Comparison of ENCODE assay signal across 1 cellular context in the genomic region with DNA sequence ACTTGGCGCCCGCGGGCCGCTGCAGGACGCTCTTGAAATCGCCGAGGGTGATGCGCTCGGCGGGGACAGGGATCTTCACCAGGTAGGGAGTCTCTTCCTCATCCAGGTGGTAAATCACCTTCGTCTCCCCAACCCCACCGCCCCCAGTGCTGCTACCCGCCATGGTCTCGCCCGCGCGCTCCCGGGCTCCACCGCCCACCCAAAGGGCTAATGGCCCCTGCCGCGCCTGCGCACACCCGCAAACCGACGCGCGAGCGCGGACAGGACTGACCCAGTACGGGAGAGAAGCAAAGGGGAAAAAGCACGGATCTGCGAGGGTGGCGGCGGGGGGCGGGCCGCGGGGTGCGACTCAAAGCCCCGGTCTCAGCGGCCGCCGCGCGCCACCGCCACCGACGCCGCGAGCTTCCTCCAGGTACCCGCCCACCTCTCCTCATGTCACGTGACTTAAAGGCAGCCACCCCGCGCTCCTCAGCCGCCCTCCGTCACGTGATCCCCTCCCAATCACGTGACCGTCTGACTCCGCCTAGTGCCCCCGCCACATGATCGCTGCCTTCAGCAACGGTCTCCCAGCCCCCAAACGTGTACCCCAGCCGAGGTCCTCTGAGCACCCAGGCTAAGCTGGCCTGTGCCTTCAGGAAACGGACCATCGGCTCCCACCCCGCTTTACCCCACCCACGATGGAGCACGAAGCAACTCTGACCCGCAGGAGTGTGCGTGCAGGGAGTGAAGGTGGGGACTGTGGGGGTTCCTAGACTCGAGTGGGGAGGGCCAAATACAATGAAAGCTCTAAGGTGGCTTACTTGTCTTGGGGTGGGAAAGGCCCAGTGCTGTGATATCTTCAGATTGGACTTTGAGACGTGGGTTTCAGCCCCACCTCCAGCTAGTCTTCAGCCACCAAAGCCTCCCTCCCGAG.
A peak's percentile ranks its signal among the peaks of the same experiment; 100 is the strongest.
TF ChIP-seq lines count a peak whose summit lies in the region.

DVL2 (minus strand) TSS at position 418 of the 913 bp plus-strand sequence; CDS start at position 163, 255 bp downstream.

TF ChIP-seq in HepG2, 621 proteins besides CTCF, POLR2A, EP300 and RAD21 (continued from another document and continues in another):
- TF ChIP-seq CEBPZ (IDR thresholded peaks at IDR 0.05; ENCODE audit: low read length) = no peak
- TF ChIP-seq SMAD3 (CRISPR knock-in tag; IDR thresholded peaks at IDR 0.05) = peak; percentile 50; the same call in 1 of the 2 replicates
- no peak for TF ChIP-seq IKZF1 (IDR thresholded peaks at IDR 0.05)
- TF ChIP-seq, protein P1, sequence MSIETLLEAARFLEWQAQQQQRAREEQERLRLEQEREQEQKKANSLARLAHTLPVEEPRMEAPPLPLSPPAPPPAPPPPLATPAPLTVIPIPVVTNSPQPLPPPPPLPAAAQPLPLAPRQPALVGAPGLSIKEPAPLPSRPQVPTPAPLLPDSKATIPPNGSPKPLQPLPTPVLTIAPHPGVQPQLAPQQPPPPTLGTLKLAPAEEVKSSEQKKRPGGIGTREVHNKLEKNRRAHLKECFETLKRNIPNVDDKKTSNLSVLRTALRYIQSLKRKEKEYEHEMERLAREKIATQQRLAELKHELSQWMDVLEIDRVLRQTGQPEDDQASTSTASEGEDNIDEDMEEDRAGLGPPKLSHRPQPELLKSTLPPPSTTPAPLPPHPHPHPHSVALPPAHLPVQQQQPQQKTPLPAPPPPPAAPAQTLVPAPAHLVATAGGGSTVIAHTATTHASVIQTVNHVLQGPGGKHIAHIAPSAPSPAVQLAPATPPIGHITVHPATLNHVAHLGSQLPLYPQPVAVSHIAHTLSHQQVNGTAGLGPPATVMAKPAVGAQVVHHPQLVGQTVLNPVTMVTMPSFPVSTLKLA (IDR thresholded peaks at IDR 0.05) = peak; percentile 97
- TF ChIP-seq XRCC5 (optimal IDR thresholded peaks at IDR 0.05; ENCODE audit: low read length) = no peak
- TF ChIP-seq E2F2 (CRISPR knock-in tag; IDR thresholded peaks at IDR 0.05; ENCODE audit: borderline replicate concordance) = peak; percentile 72; the same call in 1 of the 2 replicates
- peak; percentile 68 for TF ChIP-seq ZNF407 (CRISPR knock-in tag; IDR thresholded peaks at IDR 0.05; ENCODE audit: not compliant biosample characterization)
- TF ChIP-seq HNRNPLL (IDR thresholded peaks at IDR 0.05; ENCODE audit: low read depth, low read length, poor library complexity, severe bottlenecking) = peak; percentile 86
- peak; percentile 33; the same call in 1 of the 2 replicates for TF ChIP-seq ZNF513 (CRISPR knock-in tag; conservative IDR thresholded peaks at IDR 0.05)
- TF ChIP-seq TARDBP (CRISPR knock-in tag; IDR thresholded peaks at IDR 0.05) = peak; percentile 80
- peak; percentile 70; the same call in 1 of the 2 replicates for TF ChIP-seq NKX3-1 (CRISPR knock-in tag; IDR thresholded peaks at IDR 0.05)
- TF ChIP-seq, protein P2, sequence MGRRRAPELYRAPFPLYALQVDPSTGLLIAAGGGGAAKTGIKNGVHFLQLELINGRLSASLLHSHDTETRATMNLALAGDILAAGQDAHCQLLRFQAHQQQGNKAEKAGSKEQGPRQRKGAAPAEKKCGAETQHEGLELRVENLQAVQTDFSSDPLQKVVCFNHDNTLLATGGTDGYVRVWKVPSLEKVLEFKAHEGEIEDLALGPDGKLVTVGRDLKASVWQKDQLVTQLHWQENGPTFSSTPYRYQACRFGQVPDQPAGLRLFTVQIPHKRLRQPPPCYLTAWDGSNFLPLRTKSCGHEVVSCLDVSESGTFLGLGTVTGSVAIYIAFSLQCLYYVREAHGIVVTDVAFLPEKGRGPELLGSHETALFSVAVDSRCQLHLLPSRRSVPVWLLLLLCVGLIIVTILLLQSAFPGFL (CRISPR knock-in tag; IDR thresholded peaks at IDR 0.05) = 0 out of 2 replicates have a peak, but pooled peaks have one; percentile 21
- peak; percentile 49; the same call in 1 of the 2 replicates for TF ChIP-seq CEBPG (CRISPR knock-in tag; IDR thresholded peaks at IDR 0.05)
- TF ChIP-seq RBAK (CRISPR knock-in tag; IDR thresholded peaks at IDR 0.05) = 0 out of 2 replicates have a peak, but pooled peaks have one; percentile 9
- TF ChIP-seq IRX3 (CRISPR knock-in tag; IDR thresholded peaks at IDR 0.05; ENCODE audit: borderline replicate concordance, low read depth) = no peak; the same call in 1 of the 2 replicates
- TF ChIP-seq, protein P3, sequence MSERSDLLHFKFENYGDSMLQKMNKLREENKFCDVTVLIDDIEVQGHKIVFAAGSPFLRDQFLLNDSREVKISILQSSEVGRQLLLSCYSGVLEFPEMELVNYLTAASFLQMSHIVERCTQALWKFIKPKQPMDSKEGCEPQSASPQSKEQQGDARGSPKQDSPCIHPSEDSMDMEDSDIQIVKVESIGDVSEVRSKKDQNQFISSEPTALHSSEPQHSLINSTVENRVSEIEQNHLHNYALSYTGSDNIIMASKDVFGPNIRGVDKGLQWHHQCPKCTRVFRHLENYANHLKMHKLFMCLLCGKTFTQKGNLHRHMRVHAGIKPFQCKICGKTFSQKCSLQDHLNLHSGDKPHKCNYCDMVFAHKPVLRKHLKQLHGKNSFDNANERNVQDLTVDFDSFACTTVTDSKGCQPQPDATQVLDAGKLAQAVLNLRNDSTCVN (CRISPR knock-in tag; IDR thresholded peaks at IDR 0.05; ENCODE audit: borderline replicate concordance) = no peak
- TF ChIP-seq GFI1 (CRISPR knock-in tag; IDR thresholded peaks at IDR 0.05; ENCODE audit: borderline replicate concordance) = 0 out of 2 replicates have a peak, but pooled peaks have one; percentile 11
- 0 out of 2 replicates have a peak, but pooled peaks have one; percentile 57 for TF ChIP-seq CREB3 (CRISPR knock-in tag; IDR thresholded peaks at IDR 0.05)
- peak; percentile 69; the same call in 1 of the 2 replicates for TF ChIP-seq HOXA5 (CRISPR knock-in tag; IDR thresholded peaks at IDR 0.05)
- TF ChIP-seq, protein P4, sequence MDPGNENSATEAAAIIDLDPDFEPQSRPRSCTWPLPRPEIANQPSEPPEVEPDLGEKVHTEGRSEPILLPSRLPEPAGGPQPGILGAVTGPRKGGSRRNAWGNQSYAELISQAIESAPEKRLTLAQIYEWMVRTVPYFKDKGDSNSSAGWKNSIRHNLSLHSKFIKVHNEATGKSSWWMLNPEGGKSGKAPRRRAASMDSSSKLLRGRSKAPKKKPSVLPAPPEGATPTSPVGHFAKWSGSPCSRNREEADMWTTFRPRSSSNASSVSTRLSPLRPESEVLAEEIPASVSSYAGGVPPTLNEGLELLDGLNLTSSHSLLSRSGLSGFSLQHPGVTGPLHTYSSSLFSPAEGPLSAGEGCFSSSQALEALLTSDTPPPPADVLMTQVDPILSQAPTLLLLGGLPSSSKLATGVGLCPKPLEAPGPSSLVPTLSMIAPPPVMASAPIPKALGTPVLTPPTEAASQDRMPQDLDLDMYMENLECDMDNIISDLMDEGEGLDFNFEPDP (CRISPR knock-in tag; conservative IDR thresholded peaks at IDR 0.05) = no peak
- TF ChIP-seq PCBP2 (optimal IDR thresholded peaks at IDR 0.05; ENCODE audit: low read depth, low read length, poor library complexity, severe bottlenecking) = peak; percentile 38
